Comparison of ENCODE assay signal across 8 cellular contexts in genomic region chr9:92133949-92134604, GRCh38. TPM values are rescaled to one million over a fixed set of nuclear protein-coding genes. Genes with fewer than 3 reads are reported as not detected.
DNase-seq lines count a peak whose midpoint lies in the region; ATAC-seq and TF ChIP-seq lines count a peak whose summit lies in the region.

No MANE protein-coding gene starts in this region.

- peaks cover 9% of the 10 kb centered on the region for H3K4me1 ChIP-seq in CD8-positive, alpha-beta memory T cell (ENCODE audit: insufficient read depth, low read length)
- peaks cover 7% of the 10 kb centered on the region for H3K4me1 ChIP-seq in testis

- WGBS in testis, 2 donors, result 11 to 17% methylated on average over 11 to 19 of the region's 19 CpGs

- CTCF ChIA-PET in CD8-positive, alpha-beta memory T cell (lab: Charles Lee), result interaction anchor here (0.8 to 1.5 kb wide), 2 partner anchors 9 to 195 kb away, joined by 3 to 6 read pairs; no protein-coding TSS in a partner anchor

- peaks cover 0 to 8% (median 5%) of the 10 kb centered on the region in 5 donors for H3K9me3 Mint-ChIP-seq in CD8-positive, alpha-beta memory T cell
- peaks cover 9% of the 10 kb centered on the region for H3K9me3 Mint-ChIP-seq in activated T-helper 2 cell treated with anti-CD3 and anti-CD28 coated beads, Interferon-gamma antibody, Interleukin-2, Interleukin-4, amounts not matched to agents 10 μg/mL and 5 μg/mL and 100 μg/mL, durations not matched to agents 14 hours and 24 hours and 36 hours

- H3K27me3 Mint-ChIP-seq in CD8-positive, alpha-beta memory T cell, result peaks cover 15 to 40% of the 10 kb centered on the region in 2 donors
- peaks cover 22% of the 10 kb centered on the region for H3K27me3 Mint-ChIP-seq in activated T-helper 2 cell treated with anti-CD3 and anti-CD28 coated beads, Interferon-gamma antibody, Interleukin-2, Interleukin-4, amounts not matched to agents 10 μg/mL and 5 μg/mL and 100 μg/mL, durations not matched to agents 14 hours and 24 hours and 36 hours (ENCODE audit: low read depth)

- no peak overlapping the region for H3K27ac ChIP-seq in CD8-positive, alpha-beta memory T cell (ENCODE audit: low read depth, low read length)
- H3K27ac ChIP-seq in testis, result no peak overlapping the region

- TF ChIP-seq CTCF in LNCaP clone FGC (IDR thresholded peaks at IDR 0.05; ENCODE audit: control insufficient read depth, extremely low read depth, insufficient read depth), result peak; percentile 96
- peak; percentile 68 to 96 (median 86) for TF ChIP-seq CTCF in testis (IDR thresholded peaks at IDR 0.05)

- intact Hi-C loops in activated T-helper 2 cell treated with anti-CD3 and anti-CD28 coated beads, Interferon-gamma antibody, Interleukin-2, Interleukin-4, amounts not matched to agents 10 μg/mL and 5 μg/mL and 100 μg/mL, durations not matched to agents 14 hours and 24 hours and 36 hours (cut with micrococcal nuclease), result loop anchor here (10.0 kb wide), 1 partner anchor 661 kb away; no protein-coding TSS in a partner anchor
- intact Hi-C loops in testis (cut with DNase I; ENCODE audit: low total_unique reads), result no loop called here

- peaks cover 16 to 24% (median 22%) of the 10 kb centered on the region in 3 donors for H3K4me1 Mint-ChIP-seq in CD8-positive, alpha-beta memory T cell
- H3K4me1 Mint-ChIP-seq in activated T-helper 2 cell treated with anti-CD3 and anti-CD28 coated beads, Interferon-gamma antibody, Interleukin-2, Interleukin-4, amounts not matched to agents 10 μg/mL and 5 μg/mL and 100 μg/mL, durations not matched to agents 14 hours and 24 hours and 36 hours (ENCODE audit: low read depth), result peaks cover 6% of the 10 kb centered on the region

- peak; percentile 58 to 81 (median 63) for DNase-seq in CD8-positive, alpha-beta memory T cell
- DNase-seq in LNCaP clone FGC (ENCODE audit: low read depth) (no peak), SIG-M5 (lab: John Stamatoyannopoulos, UW) (peak; percentile 10), foreskin melanocyte (peak; percentile 68), occipital lobe (lab: John Stamatoyannopoulos, UW) (peak; percentile 61), testis (peak; percentile 90)
- peak; percentile 67 for DNase-seq in activated T-helper 2 cell treated with anti-CD3 and anti-CD28 coated beads, Interferon-gamma antibody, Interleukin-2, Interleukin-4, amounts not matched to agents 10 μg/mL and 5 μg/mL and 100 μg/mL, durations not matched to agents 14 hours and 24 hours and 36 hours (ENCODE audit: low spot score)

- POLR2A ChIA-PET in CD8-positive, alpha-beta memory T cell (lab: Charles Lee), result no interaction called here

- peak overlapping the region; percentile 4 to 76 (median 66) for H3K4me3 Mint-ChIP-seq in CD8-positive, alpha-beta memory T cell
- H3K4me3 Mint-ChIP-seq in activated T-helper 2 cell treated with anti-CD3 and anti-CD28 coated beads, Interferon-gamma antibody, Interleukin-2, Interleukin-4, amounts not matched to agents 10 μg/mL and 5 μg/mL and 100 μg/mL, durations not matched to agents 14 hours and 24 hours and 36 hours (ENCODE audit: low read depth), result peak overlapping the region; percentile 57

- no peaks in the 10 kb centered on the region for H3K9me3 ChIP-seq in CD8-positive, alpha-beta memory T cell (ENCODE audit: low read length)
- no peaks in the 10 kb centered on the region for H3K9me3 ChIP-seq in testis

- H3K27ac Mint-ChIP-seq in CD8-positive, alpha-beta memory T cell, result peak overlapping the region in 4 of 8 donors; percentile 10 to 77 (median 52)
- H3K27ac Mint-ChIP-seq in activated T-helper 2 cell treated with anti-CD3 and anti-CD28 coated beads, Interferon-gamma antibody, Interleukin-2, Interleukin-4, amounts not matched to agents 10 μg/mL and 5 μg/mL and 100 μg/mL, durations not matched to agents 14 hours and 24 hours and 36 hours, result no peak overlapping the region

- peak overlapping the region; percentile 28 for H3K4me3 ChIP-seq in CD8-positive, alpha-beta memory T cell (ENCODE audit: low read length)
- H3K4me3 ChIP-seq in LNCaP clone FGC (ENCODE audit: low read depth, low read length), result no peak overlapping the region
- no peak overlapping the region for H3K4me3 ChIP-seq in testis

- no peaks in the 10 kb centered on the region for H3K36me3 Mint-ChIP-seq in CD8-positive, alpha-beta memory T cell
- H3K36me3 Mint-ChIP-seq in activated T-helper 2 cell treated with anti-CD3 and anti-CD28 coated beads, Interferon-gamma antibody, Interleukin-2, Interleukin-4, amounts not matched to agents 10 μg/mL and 5 μg/mL and 100 μg/mL, durations not matched to agents 14 hours and 24 hours and 36 hours (ENCODE audit: low read depth), result no peaks in the 10 kb centered on the region

- no peak for TF ChIP-seq POLR2A in testis (IDR thresholded peaks at IDR 0.05)

- peak; percentile 55 for ATAC-seq in GM21447 (IDR thresholded peaks at IDR 0.05; ENCODE audit: unreplicated experiment)

- no peaks in the 10 kb centered on the region for H3K36me3 ChIP-seq in CD8-positive, alpha-beta memory T cell (ENCODE audit: insufficient read depth, low read length)
- no peaks in the 10 kb centered on the region for H3K36me3 ChIP-seq in testis (ENCODE audit: low read depth, missing control alignments)

- no peaks in the 10 kb centered on the region for H3K27me3 ChIP-seq in CD8-positive, alpha-beta memory T cell (ENCODE audit: insufficient read depth, low read length, poor library complexity, severe bottlenecking)
- H3K27me3 ChIP-seq in testis, result no peaks in the 10 kb centered on the region

RNA-seq across cellular contexts. Expression of gene SPTLC1, which starts 18.9 kb away (rescaled TPM):
- total RNA-seq in CD8-positive, alpha-beta memory T cell, result 10 to 100 TPM; 60.7 to 64.0 TPM
- polyA plus RNA-seq in CD8-positive, alpha-beta memory T cell, result 38.8 TPM
- 63.2 and 64.0 TPM in 2 replicates for total RNA-seq in activated T-helper 2 cell treated with anti-CD3 and anti-CD28 coated beads, Interferon-gamma antibody, Interleukin-2, Interleukin-4, amounts not matched to agents 10 μg/mL and 5 μg/mL and 100 μg/mL, durations not matched to agents 14 hours and 24 hours and 36 hours
- 84.1 TPM for total RNA-seq in occipital lobe
- 100 to 1,000 TPM in 1 of 2 donors, 10 to 100 TPM in 1; 77.1 to 104 TPM for total RNA-seq in testis
- polyA plus RNA-seq in testis (ENCODE audit: insufficient read depth, low read depth, low replicate concordance), result 71.6 TPM
